In the genomic region with DNA sequence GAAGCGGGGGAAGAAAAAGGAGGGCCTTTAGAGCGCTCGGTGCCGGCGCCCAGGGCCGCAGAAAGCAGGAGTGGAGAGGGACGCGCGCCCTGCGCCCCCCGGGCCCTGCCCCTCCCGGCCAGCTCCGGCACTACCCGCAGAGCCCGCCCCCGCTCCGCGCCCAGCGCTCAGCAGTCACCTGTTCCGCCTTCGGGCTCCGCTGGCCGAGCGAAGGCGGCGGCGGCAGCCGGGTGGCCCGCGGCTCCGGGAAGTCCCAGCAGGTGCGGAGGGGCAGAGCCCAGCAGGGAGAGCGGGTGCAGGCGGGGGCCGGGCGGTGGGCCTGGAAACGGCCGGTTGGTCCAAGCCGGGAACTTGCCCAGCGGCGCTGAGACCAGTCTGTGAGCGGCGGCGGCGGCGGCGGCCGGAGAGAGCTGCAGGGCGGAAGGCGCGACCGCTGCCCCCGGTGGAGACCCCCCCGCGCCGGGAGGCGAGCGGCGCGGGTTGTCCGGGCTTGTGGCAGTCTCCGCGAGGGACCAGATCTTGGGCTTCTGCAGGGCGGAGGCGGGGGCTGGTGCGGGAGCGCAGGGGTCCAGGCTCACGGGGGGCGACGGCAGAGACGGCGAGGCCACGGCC, we compare ENCODE assay signal across 8 cellular contexts. TPM values are rescaled to one million over a fixed set of nuclear protein-coding genes. Genes with fewer than 3 reads are reported as not detected.
DNase-seq lines count a peak whose midpoint lies in the region; ATAC-seq lines count a peak whose summit lies in the region.

No MANE protein-coding gene starts in this region.

- WGBS in esophagus, 2 donors = 1 to 2% methylated on average over 56 to 73 of the region's 73 CpGs

- peaks cover 0 to 9% of the 10 kb centered on the region in 2 donors for H3K4me1 ChIP-seq in esophagus (ENCODE audit: control insufficient read depth in 2 of 2, insufficient read depth in 2 of 2, low read length in 1 of 2)
- peaks cover 18% of the 10 kb centered on the region for H3K4me1 ChIP-seq in neuron (ENCODE audit: insufficient read depth, low read length)

- H3K27me3 ChIP-seq in esophagus (ENCODE audit: control insufficient read depth in 1 of 2, insufficient read depth in 2 of 2, low read length in 2 of 2) (peaks cover 0 to 11% of the 10 kb centered on the region in 2 donors), neuron (ENCODE audit: insufficient read depth, low read length) (no peaks in the 10 kb centered on the region)

- H2AFZ ChIP-seq in neuron (ENCODE audit: low read depth, low read length) = no peak overlapping the region

- ATAC-seq in HG03045 (IDR thresholded peaks at IDR 0.05; ENCODE audit: unreplicated experiment) = no peak

- peak overlapping the region; percentile 95 for H3K27ac ChIP-seq in esophagus (ENCODE audit: low read depth in 2 of 2, low read length in 1 of 2)

- DNase-seq in D341Med (ENCODE audit: low spot score) = peak; percentile 54
- DNase-seq in NCI-H146 (lab: John Stamatoyannopoulos, UW) = peak; percentile 61
- no peak for DNase-seq in stimulated activated CD4-positive, alpha-beta T cell treated with anti-CD3 and anti-CD28 coated beads, Interleukin-4, amount 100 ng/mL, for 4 hours
- no peak for DNase-seq in T1000 (lab: John Stamatoyannopoulos, UW)
- no peak for DNase-seq in effector CD8-positive, alpha-beta T cell (lab: John Stamatoyannopoulos, UW)

- H3K9me3 ChIP-seq in esophagus (ENCODE audit: control insufficient read depth in 2 of 2, insufficient read depth in 1 of 2, low read depth in 1 of 2, low read length in 1 of 2) (peaks cover 0 to 3% of the 10 kb centered on the region in 2 donors), neuron (ENCODE audit: low read length) (peaks cover 25% of the 10 kb centered on the region)

- H3K4me3 ChIP-seq in esophagus (ENCODE audit: low read depth in 1 of 2, low read length in 2 of 2) (peak overlapping the region; percentile 78 to 87), neuron (ENCODE audit: low read length) (peak overlapping the region; percentile 77)

- peaks cover 0 to 8% of the 10 kb centered on the region in 2 donors for H3K36me3 ChIP-seq in esophagus (ENCODE audit: control insufficient read depth in 2 of 2, insufficient read depth in 2 of 2, low read length in 1 of 2)
- H3K36me3 ChIP-seq in neuron (ENCODE audit: insufficient read depth, low read length) = peaks cover 31% of the 10 kb centered on the region

RNA-seq across cellular contexts. Expression of a gene that starts 2.2 kb away (rescaled TPM):
- 10 to 100 TPM; 12.3 to 20.2 TPM for polyA plus RNA-seq in esophagus

Comparison
In these comparisons a context has a peak if more than half of its experiments do, and no peak if none do; other contexts are left out.
1. DNase-seq: peak in D341Med (single experiment) and NCI-H146 (single experiment); none in stimulated activated CD4-positive, alpha-beta T cell treated with anti-CD3 and anti-CD28 coated beads, Interleukin-4, amount 100 ng/mL, for 4 hours (0 of 2), T1000 (single experiment) and effector CD8-positive, alpha-beta T cell (single experiment).